Comparison of ENCODE assay signal across 9 cellular contexts in genomic region chr18:21242141-21243040, GRCh38. TPM values are rescaled to one million over a fixed set of nuclear protein-coding genes. Genes with fewer than 3 reads are reported as not detected.
A peak's percentile ranks its signal among the peaks of the same experiment; 100 is the strongest.
DNase-seq lines count a peak whose midpoint lies in the region; ATAC-seq, FAIRE-seq and TF ChIP-seq lines count a peak whose summit lies in the region.
"Had no signal": no experiment of that assay in that cellular context is flagged by ENCODE, and none has a peak within 500 bp of the region (broad histone marks: within the 10 kb centered on the region; RNA-seq: fewer than 3 reads in every experiment).

TSS of gene GREB1L (plus strand) at chr18:21242232. CDS start at chr18:21383519, 141,287 bp downstream.

- POLR2A ChIA-PET in Caco-2 (lab: Charles Lee) = interaction anchor here (0.6 to 0.7 kb wide), 3 partner anchors 13 to 48 kb away, joined by 3 to 4 read pairs (median 4); no protein-coding TSS in a partner anchor
- POLR2A ChIA-PET in HEK293T (lab: Yijun Ruan, JAX) = interaction anchor here (0.9 kb wide), 1 partner anchor 10 kb away, joined by 4 read pairs; no protein-coding TSS in a partner anchor
- POLR2A ChIA-PET in PC-3 (lab: Charles Lee; ENCODE audit: unreplicated experiment) = interaction anchor here (0.5 to 0.6 kb wide), 7 partner anchors 91 to 578 kb away, joined by 3 to 6 read pairs (median 3); no protein-coding TSS in a partner anchor

- peaks cover 26% of the 10 kb centered on the region for H3K79me2 ChIP-seq in PC-3 (ENCODE audit: low read length)

- ATAC-seq in PC-3 = peak; percentile 89
- ATAC-seq in lower lobe of right lung = peak; percentile 90 to 91
- no peak for ATAC-seq in GM18909 (IDR thresholded peaks at IDR 0.05; ENCODE audit: poor library complexity, unreplicated experiment)

- H3K4me2 ChIP-seq in PC-3 (ENCODE audit: low read length) = peak within 1 kb of the TSS; percentile 93

- CTCF ChIA-PET in Caco-2 (lab: Charles Lee) = interaction anchor here (0.5 to 0.6 kb wide), 2 partner anchors 116 to 244 kb away, joined by 3 to 4 read pairs; no protein-coding TSS in a partner anchor
- CTCF ChIA-PET in HEK293T (lab: Yijun Ruan, JAX) = interaction anchor here (1.2 kb wide), 1 partner anchor 202 kb away, joined by 3 read pairs; no protein-coding TSS in a partner anchor
- CTCF ChIA-PET in PC-3 (lab: Charles Lee) = interaction anchor here (0.6 kb wide), 2 partner anchors 136 to 149 kb away, joined by 3 to 4 read pairs; no protein-coding TSS in a partner anchor

- BruUV-seq in Caco-2 (replicated peaks; lab: Mats Ljungman, UMichigan) = no TSS peak
- BruUV-seq in PC-3 (replicated peaks; lab: Mats Ljungman, UMichigan) = no TSS peak

- peak within 1 kb of the TSS; percentile 91 for H3K27ac Mint-ChIP-seq in Caco-2 (ENCODE audit: unreplicated experiment)
- H3K27ac Mint-ChIP-seq in stimulated activated naive CD8-positive, alpha-beta T cell treated with anti-CD3 and anti-CD28 coated beads, Interleukin-15, Interleukin-2, amounts not matched to agents 100 ng/mL and 50 ng/mL, for 24 hours = no peak within 1 kb of the TSS

- no peaks in the 10 kb centered on the region for H3K9me2 ChIP-seq in PC-3 (replicated peaks; ENCODE audit: low read length)

- H3K27me3 ChIP-seq in Caco-2 (replicated peaks; ENCODE audit: control insufficient read depth, insufficient read depth, low read length) (no peaks in the 10 kb centered on the region), PC-3 (ENCODE audit: low read length) (no peaks in the 10 kb centered on the region), duodenal mucosa (ENCODE audit: control insufficient read depth in 1 of 2, insufficient read depth in 2 of 2, low read length in 2 of 2) (peaks cover 10 to 30% of the 10 kb centered on the region in 2 donors), lower lobe of right lung (ENCODE audit: low read depth) (peaks cover 47% of the 10 kb centered on the region)

- intact Hi-C loops in Caco-2 (cut with micrococcal nuclease; ENCODE audit: unreplicated experiment) (loop anchor here (2.0 to 10.0 kb wide), 6 partner anchors 14 to 360 kb away; partner anchors contain the start of gene ESCO1), PC-3 (cut with micrococcal nuclease) (loop anchor here (1.0 kb wide), 1 partner anchor 202 kb away; no protein-coding TSS in a partner anchor), lower lobe of right lung (cut with DNase I) (no loop called here)

- H4K20me1 ChIP-seq in PC-3 (ENCODE audit: low read length) = no peaks in the 10 kb centered on the region

- H3K4me3 Mint-ChIP-seq in Caco-2 (ENCODE audit: unreplicated experiment) = peak within 1 kb of the TSS; percentile 95
- H3K4me3 Mint-ChIP-seq in stimulated activated naive CD8-positive, alpha-beta T cell treated with anti-CD3 and anti-CD28 coated beads, Interleukin-15, Interleukin-2, amounts not matched to agents 100 ng/mL and 50 ng/mL, for 24 hours = peak within 1 kb of the TSS; percentile 10

- peak; percentile 28 to 35 for TF ChIP-seq CTCF in Caco-2 (IDR thresholded peaks at IDR 0.05; ENCODE audit: insufficient read depth in 1 of 2, low read depth in 1 of 2, low read length in 1 of 2, severe bottlenecking in 1 of 2, unreplicated experiment in 1 of 2)
- TF ChIP-seq CTCF in PC-3 (conservative IDR thresholded peaks at IDR 0.05; ENCODE audit: low read depth, low read length) = no peak; the same call in 1 of the 2 replicates
- peak; percentile 20 for TF ChIP-seq CTCF in lower lobe of right lung (IDR thresholded peaks at IDR 0.05)

- H3K36me3 ChIP-seq in Caco-2 (ENCODE audit: control insufficient read depth, insufficient read depth, low read length) = no peaks in the 10 kb centered on the region
- H3K36me3 ChIP-seq in PC-3 (ENCODE audit: low read depth, low read length) = no peaks in the 10 kb centered on the region
- H3K36me3 ChIP-seq in duodenal mucosa (ENCODE audit: control insufficient read depth in 1 of 2, insufficient read depth in 2 of 2, low read length in 2 of 2) = no peaks in the 10 kb centered on the region
- H3K36me3 ChIP-seq in lower lobe of right lung = no peaks in the 10 kb centered on the region

- H3K9me3 Mint-ChIP-seq in Caco-2 (ENCODE audit: unreplicated experiment) = no peaks in the 10 kb centered on the region
- no peaks in the 10 kb centered on the region for H3K9me3 Mint-ChIP-seq in stimulated activated naive CD8-positive, alpha-beta T cell treated with anti-CD3 and anti-CD28 coated beads, Interleukin-15, Interleukin-2, amounts not matched to agents 100 ng/mL and 50 ng/mL, for 24 hours

- H3K27ac ChIP-seq in PC-3 (ENCODE audit: low read length) (peak within 1 kb of the TSS; percentile 44), duodenal mucosa (ENCODE audit: low read depth, low read length) (no peak within 1 kb of the TSS), lower lobe of right lung (no peak within 1 kb of the TSS)

- H2AFZ ChIP-seq in PC-3 (ENCODE audit: low read length) = peak within 1 kb of the TSS; percentile 98

- H3K4me1 ChIP-seq in Caco-2 (peaks cover 26% of the 10 kb centered on the region; the same call in 1 of the 2 replicates), PC-3 (ENCODE audit: insufficient read depth, low read length) (peaks cover 16% of the 10 kb centered on the region), duodenal mucosa (ENCODE audit: control insufficient read depth in 1 of 2, insufficient read depth in 2 of 2, low read length in 2 of 2) (no peaks in the 10 kb centered on the region), lower lobe of right lung (peaks cover 22% of the 10 kb centered on the region)

- no peaks in the 10 kb centered on the region for H3K27me3 Mint-ChIP-seq in Caco-2 (ENCODE audit: insufficient read depth, unreplicated experiment)
- peaks cover 72% of the 10 kb centered on the region for H3K27me3 Mint-ChIP-seq in stimulated activated naive CD8-positive, alpha-beta T cell treated with anti-CD3 and anti-CD28 coated beads, Interleukin-15, Interleukin-2, amounts not matched to agents 100 ng/mL and 50 ng/mL, for 24 hours

- peaks cover 12% of the 10 kb centered on the region for H3K36me3 Mint-ChIP-seq in Caco-2 (ENCODE audit: insufficient read depth, unreplicated experiment)
- H3K36me3 Mint-ChIP-seq in stimulated activated naive CD8-positive, alpha-beta T cell treated with anti-CD3 and anti-CD28 coated beads, Interleukin-15, Interleukin-2, amounts not matched to agents 100 ng/mL and 50 ng/mL, for 24 hours (ENCODE audit: low read depth) = no peaks in the 10 kb centered on the region

- H3K4me1 Mint-ChIP-seq in Caco-2 (ENCODE audit: low read depth, unreplicated experiment) = peaks cover 19% of the 10 kb centered on the region
- peaks cover 7% of the 10 kb centered on the region for H3K4me1 Mint-ChIP-seq in stimulated activated naive CD8-positive, alpha-beta T cell treated with anti-CD3 and anti-CD28 coated beads, Interleukin-15, Interleukin-2, amounts not matched to agents 100 ng/mL and 50 ng/mL, for 24 hours (ENCODE audit: low read depth)

- no peak for FAIRE-seq in GM19239 (lab: Jason Lieb, UNC)

- H3F3A ChIP-seq in PC-3 (ENCODE audit: low read length, unreplicated experiment) = no peaks in the 10 kb centered on the region

- H3K9ac ChIP-seq in PC-3 (ENCODE audit: low read length) (peak within 1 kb of the TSS; percentile 84), duodenal mucosa (ENCODE audit: low read depth in 1 of 2, low read length in 2 of 2) (peak within 1 kb of the TSS in 1 of 2 donors; percentile 18)

- peak within 1 kb of the TSS; percentile 99 for H3K4me3 ChIP-seq in Caco-2 (ENCODE audit: low read depth, low read length)
- H3K4me3 ChIP-seq in PC-3 (ENCODE audit: low read length) = peak within 1 kb of the TSS; percentile 87
- H3K4me3 ChIP-seq in duodenal mucosa (ENCODE audit: low read depth in 1 of 2, low read length in 2 of 2) = peak within 1 kb of the TSS; percentile 60 to 70
- peak within 1 kb of the TSS; percentile 57 for H3K4me3 ChIP-seq in lower lobe of right lung

- H3K9me3 ChIP-seq in Caco-2 = no peaks in the 10 kb centered on the region
- H3K9me3 ChIP-seq in PC-3 (ENCODE audit: low read length) = no peaks in the 10 kb centered on the region
- no peaks in the 10 kb centered on the region for H3K9me3 ChIP-seq in duodenal mucosa (ENCODE audit: control insufficient read depth in 1 of 2, low read length in 2 of 2)
- H3K9me3 ChIP-seq in lower lobe of right lung = no peaks in the 10 kb centered on the region

- peak; percentile 82 to 91 for DNase-seq in Caco-2
- peak; percentile 87 for DNase-seq in HEK293T (ENCODE audit: extremely low spot score)
- DNase-seq in PC-3 = peak; percentile 85
- DNase-seq in lower lobe of right lung = peak; percentile 51
- no peak for DNase-seq in GM19239 (ENCODE audit: insufficient read length, low spot score)

TF ChIP-seq in HEK293T, 16 proteins besides CTCF, POLR2A, EP300 and RAD21:
- no peak for TF ChIP-seq TARDBP (IDR thresholded peaks at IDR 0.05)
- no peak for TF ChIP-seq FOXK2 (IDR thresholded peaks at IDR 0.05)
- peak; percentile 71 for TF ChIP-seq L3MBTL2 (conservative IDR thresholded peaks at IDR 0.05)
- TF ChIP-seq SP1 (IDR thresholded peaks at IDR 0.05) = no peak
- 0 out of 2 replicates have a peak, but pooled peaks have one; percentile 22 for TF ChIP-seq FOXM1 (IDR thresholded peaks at IDR 0.05; ENCODE audit: borderline replicate concordance)
- TF ChIP-seq LEF1 (IDR thresholded peaks at IDR 0.05; ENCODE audit: borderline replicate concordance) = peak; percentile 73; the same call in 1 of the 2 replicates

RNA-seq across cellular contexts. Expression of gene GREB1L, which starts in this region (rescaled TPM):
- 71.1 and 75.4 TPM in 2 replicates for total RNA-seq in Caco-2 (2022)
- 6.3 and 10.3 TPM in 2 replicates for total RNA-seq in PC-3 (2014; rRNA removed)
- total RNA-seq in lower lobe of right lung = 0.74 TPM
- total RNA-seq: T-helper 2 cell treated with Interferon-gamma antibody and Interleukin-4, amounts not matched to agents 100 ng/mL and 5 ng/mL, for 36 hours had no signal

Comparison
In these comparisons a context has a peak if more than half of its experiments do, and no peak if none do; other contexts are left out.
1. Peak in DNase-seq, ATAC-seq and H3K4me3 ChIP-seq in lower lobe of right lung; RNA of the gene not detected or under 1 TPM.